In the genomic region with DNA sequence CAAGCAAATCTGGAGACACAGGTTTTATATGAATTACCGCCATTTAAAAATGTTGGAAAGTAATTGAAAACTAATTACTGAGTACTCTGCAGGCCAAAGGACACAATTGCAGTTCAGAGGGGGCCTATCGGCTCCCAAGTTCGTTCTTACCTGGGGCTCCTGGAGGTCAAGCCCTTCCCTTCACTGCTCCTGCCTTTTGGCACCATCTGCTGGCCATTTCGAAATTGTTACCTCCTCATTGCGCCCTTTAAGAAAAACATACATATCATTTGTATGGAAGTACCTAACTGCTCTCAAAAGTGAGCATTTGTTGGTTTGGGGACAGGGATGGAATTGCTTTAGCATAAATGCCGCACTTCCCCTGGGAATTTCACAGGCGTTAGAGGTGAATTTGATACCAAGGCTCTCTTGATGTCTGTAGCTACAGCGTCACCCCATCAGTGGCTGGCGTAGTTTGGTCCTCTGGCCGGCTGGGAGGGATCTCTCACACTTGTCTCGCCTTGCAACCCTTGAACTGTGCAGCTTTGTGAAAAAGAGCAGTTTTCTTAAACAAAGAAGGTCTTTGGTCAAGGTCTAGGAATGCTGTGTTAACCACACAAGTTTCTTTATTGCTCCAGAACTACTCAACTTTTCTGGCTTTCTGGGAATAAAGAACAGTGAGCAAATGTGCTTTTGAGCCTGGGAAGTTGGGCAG, we compare ENCODE assay signal across 8 cellular contexts.
DNase-seq lines count a peak whose midpoint lies in the region; ATAC-seq and TF ChIP-seq lines count a peak whose summit lies in the region.

No MANE protein-coding gene starts in this region.

- H3K4me3 ChIP-seq in AG04450 (ENCODE audit: low read depth, low read length) = no peak overlapping the region
- no peak overlapping the region for H3K4me3 ChIP-seq in GM12864 (ENCODE audit: low read depth, low read length)
- H3K4me3 ChIP-seq in NT2/D1 (ENCODE audit: insufficient read length, low read depth) = no peak overlapping the region
- no peak overlapping the region for H3K4me3 ChIP-seq in cardiac fibroblast (replicated peaks in 1 of 2; ENCODE audit: low read depth in 2 of 2, low read length in 2 of 2)
- H3K4me3 ChIP-seq in mesendoderm (ENCODE audit: low read length) = no peak overlapping the region

- no peaks in the 10 kb centered on the region for H3K4me1 Mint-ChIP-seq in CD4-positive, alpha-beta T cell (ENCODE audit: low read depth)

- no peak overlapping the region for H2BK5ac ChIP-seq in mesendoderm (ENCODE audit: low read length)

- H4K5ac ChIP-seq in mesendoderm (ENCODE audit: low read length) = no peak overlapping the region

- CTCF ChIA-PET in AG04450 (lab: Charles Lee) = interaction anchor here (0.7 to 12.0 kb wide), 14 partner anchors 13 to 1346 kb away, joined by 3 to 175 read pairs (median 4); no protein-coding TSS in a partner anchor
- CTCF ChIA-PET in CD4-positive, alpha-beta T cell (lab: Charles Lee) = no interaction called here

- no peaks in the 10 kb centered on the region for H3K4me1 ChIP-seq in NT2/D1 (ENCODE audit: insufficient read depth, insufficient read length)
- no peaks in the 10 kb centered on the region for H3K4me1 ChIP-seq in mesendoderm (ENCODE audit: control insufficient read depth, low read depth, low read length)

- H3K18ac ChIP-seq in mesendoderm (ENCODE audit: low read length) = no peak overlapping the region

- H3K56ac ChIP-seq in mesendoderm (ENCODE audit: low read length) = no peak overlapping the region

- H3K9me3 ChIP-seq in AG04450 (ENCODE audit: control insufficient read depth, insufficient read depth, low read length) = no peaks in the 10 kb centered on the region
- H3K9me3 ChIP-seq in NT2/D1 (ENCODE audit: insufficient read depth, low read length) = no peaks in the 10 kb centered on the region
- H3K9me3 ChIP-seq in CD4-positive, alpha-beta T cell (ENCODE audit: control insufficient read depth, low read length) = no peaks in the 10 kb centered on the region

- no peaks in the 10 kb centered on the region for H3K79me2 ChIP-seq in mesendoderm (ENCODE audit: control insufficient read depth, insufficient read depth, low read length)

- POLR2A ChIA-PET in AG04450 (lab: Yijun Ruan, JAX) = interaction anchor here (0.5 to 1.1 kb wide), 4 partner anchors 19 to 1041 kb away, joined by 3 to 9 read pairs (median 4); no protein-coding TSS in a partner anchor
- POLR2A ChIA-PET in CD4-positive, alpha-beta T cell (lab: Charles Lee) = no interaction called here

- peaks cover 34% of the 10 kb centered on the region for H3K36me3 ChIP-seq in NT2/D1 (ENCODE audit: insufficient read depth, insufficient read length, low read length)
- no peaks in the 10 kb centered on the region for H3K36me3 ChIP-seq in mesendoderm (ENCODE audit: control insufficient read depth, insufficient read depth, low read length)

- intact Hi-C loops in CD4-positive, alpha-beta T cell (cut with DNase I, micrococcal nuclease) = loop anchor here in 1 of 2 experiments (2.0 kb wide), 1 partner anchor 1345 kb away; no protein-coding TSS in a partner anchor

- H3K27me3 ChIP-seq in AG04450 (ENCODE audit: control insufficient read depth, insufficient read depth, low read length) (no peaks in the 10 kb centered on the region), NT2/D1 (ENCODE audit: insufficient read depth, insufficient read length) (no peaks in the 10 kb centered on the region), mesendoderm (ENCODE audit: insufficient read depth, low read length, poor library complexity) (no peaks in the 10 kb centered on the region)
- peaks cover 3% of the 10 kb centered on the region for H3K27me3 ChIP-seq in CD4-positive, alpha-beta T cell (ENCODE audit: control insufficient read depth, insufficient read depth, low read length)

- H2AK5ac ChIP-seq in mesendoderm (ENCODE audit: low read length) = no peak overlapping the region

- H3K27me3 Mint-ChIP-seq in CD4-positive, alpha-beta T cell = peaks cover 23% of the 10 kb centered on the region

- H3K36me3 Mint-ChIP-seq in CD4-positive, alpha-beta T cell (ENCODE audit: low read depth) = no peaks in the 10 kb centered on the region

- H2BK15ac ChIP-seq in mesendoderm (replicated peaks; ENCODE audit: low read depth) = no peak overlapping the region

- H3K79me1 ChIP-seq in mesendoderm (ENCODE audit: low read length) = no peaks in the 10 kb centered on the region

- no peaks in the 10 kb centered on the region for H3K9me3 Mint-ChIP-seq in CD4-positive, alpha-beta T cell

- ATAC-seq in HG02884 (IDR thresholded peaks at IDR 0.05; ENCODE audit: unreplicated experiment) (peak; percentile 66), GM21825 (IDR thresholded peaks at IDR 0.05; ENCODE audit: unreplicated experiment) (no peak)
- no peak for ATAC-seq in CD4-positive, alpha-beta T cell (ENCODE audit: poor library complexity)

- H4K8ac ChIP-seq in mesendoderm (ENCODE audit: low read depth, low read length) = no peak overlapping the region

- H3K4me2 ChIP-seq in mesendoderm (ENCODE audit: low read length) = no peak overlapping the region

- no CpG with 5 or more reads among the region's 11 CpGs for WGBS in mesendoderm (ENCODE audit: extremely low coverage, insufficient coverage, low lambda C conversion rate)

- no peak overlapping the region for H3K27ac Mint-ChIP-seq in CD4-positive, alpha-beta T cell

- no peak overlapping the region for H3K4ac ChIP-seq in mesendoderm (ENCODE audit: low read depth, low read length)

- no peak overlapping the region for H3K4me3 Mint-ChIP-seq in CD4-positive, alpha-beta T cell

- TF ChIP-seq CTCF in AG04450 (IDR thresholded peaks at IDR 0.05; ENCODE audit: low read depth, low read length) (peak; percentile 76), GM12864 (IDR thresholded peaks at IDR 0.05; ENCODE audit: low read depth, low read length, missing control alignments) (peak; percentile 70), cardiac fibroblast (IDR thresholded peaks at IDR 0.05; ENCODE audit: low read depth, low read length) (peak; percentile 67)
- no peak for TF ChIP-seq CTCF in CD4-positive, alpha-beta T cell (IDR thresholded peaks at IDR 0.05)

- peak overlapping the region; percentile 81 for H3K27ac ChIP-seq in AG04450 (ENCODE audit: low read depth, low read length)
- no peak overlapping the region for H3K27ac ChIP-seq in mesendoderm (ENCODE audit: low read depth, low read length)
- no peak overlapping the region for H3K27ac ChIP-seq in CD4-positive, alpha-beta T cell (ENCODE audit: low read depth, low read length)

- H2BK120ac ChIP-seq in mesendoderm (ENCODE audit: low read depth, low read length) = no peak overlapping the region

- DNase-seq in AG04450 (ENCODE audit: low read depth, low spot score) (peak; percentile 92), GM12864 (ENCODE audit: low read depth) (peak; percentile 29), NT2/D1 (ENCODE audit: low read depth, low spot score) (peak; percentile 70), cardiac fibroblast (ENCODE audit: low read depth in 2 of 2) (peak; percentile 52 to 69), mesendoderm (peak; percentile 88)
- DNase-seq in CD4-positive, alpha-beta T cell = no peak

- no peak overlapping the region for H3K9ac ChIP-seq in NT2/D1 (ENCODE audit: insufficient read length, low read depth)
- H3K9ac ChIP-seq in mesendoderm (ENCODE audit: low read length) = no peak overlapping the region

- no peak overlapping the region for H3K23ac ChIP-seq in mesendoderm (ENCODE audit: low read length)

Comparison
In these comparisons a context has a peak if more than half of its experiments do, and no peak if none do; other contexts are left out.
1. DNase-seq: peak in AG04450 (single experiment), GM12864 (single experiment), NT2/D1 (single experiment), cardiac fibroblast (2 of 2) and mesendoderm (single experiment); none in CD4-positive, alpha-beta T cell (0 of 10).